22 cellular contexts compared by ENCODE assay signal in genomic region chr3:3802021-3802420, GRCh38. TPM values are rescaled to one million over a fixed set of nuclear protein-coding genes. Genes with fewer than 3 reads are reported as not detected.
A peak's percentile ranks its signal among the peaks of the same experiment; 100 is the strongest.
DNase-seq lines count a peak whose midpoint lies in the region; ATAC-seq and TF ChIP-seq lines count a peak whose summit lies in the region.
"Had no signal": no experiment of that assay in that cellular context is flagged by ENCODE, and none has a peak within 500 bp of the region (broad histone marks: within the 10 kb centered on the region; RNA-seq: fewer than 3 reads in every experiment).

No MANE protein-coding gene starts in this region.

- peak overlapping the region; percentile 95 for H3K4me3 Mint-ChIP-seq in endodermal cell
- peak overlapping the region in 7 of 10 donors; percentile 25 to 84 (median 71) for H3K4me3 Mint-ChIP-seq in naive thymus-derived CD8-positive, alpha-beta T cell
- peak overlapping the region in 2 of 5 donors; percentile 60 to 67 for H3K4me3 Mint-ChIP-seq in immature natural killer cell

- 11 to 14% methylated on average over 10 to 13 of the region's 13 CpGs for WGBS in endodermal cell (ENCODE audit: insufficient coverage in 1 of 2, insufficient read length in 1 of 2), 2 experiments

- POLR2A ChIA-PET in naive thymus-derived CD8-positive, alpha-beta T cell (lab: Charles Lee): no interaction called here

- ATAC-seq in naive thymus-derived CD8-positive, alpha-beta T cell: no peak
- no peak for ATAC-seq in GM19035 (IDR thresholded peaks at IDR 0.05; ENCODE audit: unreplicated experiment)
- ATAC-seq: gastroesophageal sphincter, HCT116, Right ventricle myocardium inferior had no signal

- no peak overlapping the region for H3K4me3 ChIP-seq in KMS-11 (IDR thresholded peaks at IDR 0.05; ENCODE audit: insufficient read depth, low read depth, low read length)
- peak overlapping the region; percentile 98 for H3K4me3 ChIP-seq in endodermal cell (ENCODE audit: low read length)
- H3K4me3 ChIP-seq in skeletal muscle tissue (ENCODE audit: low read length in 3 of 3): peak overlapping the region; percentile 8 to 78 (median 70)
- H3K4me3 ChIP-seq: gastroesophageal sphincter, vagina had no signal

- no peaks in the 10 kb centered on the region for H3K27me3 ChIP-seq in KMS-11 (ENCODE audit: insufficient read depth, low read depth)
- no peaks in the 10 kb centered on the region for H3K27me3 ChIP-seq in endodermal cell (ENCODE audit: control insufficient read depth, insufficient read depth, low read length, poor library complexity, severe bottlenecking)
- H3K27me3 ChIP-seq in skeletal muscle tissue (ENCODE audit: control insufficient read depth in 3 of 3, insufficient read depth in 3 of 3, low read length in 3 of 3): no peaks in the 10 kb centered on the region
- H3K27me3 ChIP-seq: vagina had no signal

- H3K4me1 ChIP-seq in KMS-11 (ENCODE audit: low read depth, poor library complexity, severe bottlenecking): peaks cover 6% of the 10 kb centered on the region
- H3K4me1 ChIP-seq in endodermal cell (ENCODE audit: control insufficient read depth, insufficient read depth, low read length): peaks cover 9% of the 10 kb centered on the region
- peaks cover 6 to 12% (median 11%) of the 10 kb centered on the region in 3 donors for H3K4me1 ChIP-seq in skeletal muscle tissue (ENCODE audit: control insufficient read depth in 3 of 3, insufficient read depth in 3 of 3, low read length in 3 of 3)

- H3K27ac Mint-ChIP-seq in endodermal cell: peak overlapping the region; percentile 78
- H3K27ac Mint-ChIP-seq in naive thymus-derived CD8-positive, alpha-beta T cell: no peak overlapping the region
- no peak overlapping the region for H3K27ac Mint-ChIP-seq in immature natural killer cell

- H3K4me2 ChIP-seq in KMS-11: peak overlapping the region; percentile 71; the same call in 1 of the 2 replicates

- DNase-seq in endodermal cell (peak; percentile 52), NCI-H2081 treated with DMSO at 0.1 percent for 48 hours (lab: John Stamatoyannopoulos, UW) (no peak), immature natural killer cell (no peak)
- DNase-seq in naive thymus-derived CD8-positive, alpha-beta T cell: no peak
- DNase-seq: activated gamma-delta T cell treated with Interleukin-2 at 50 U/mL for 16 hours; AML-193; COR-L47; EL; erythroblast; KG1; mammary epithelial cell; NCI-H1105 treated with DMSO at 0.1 percent for 48 hours; NCI-H524 treated with DMSO at 0.1 percent for 48 hours; stimulated activated CD4-positive, alpha-beta T cell treated with anti-CD3 and anti-CD28 coated beads, Interleukin-2, amount 100 ng/mL, for 48 hours; T-helper 1 cell had no signal

- H3K9me3 Mint-ChIP-seq in endodermal cell: no peaks in the 10 kb centered on the region
- no peaks in the 10 kb centered on the region for H3K9me3 Mint-ChIP-seq in naive thymus-derived CD8-positive, alpha-beta T cell
- peaks cover 0 to 4% (median 0%) of the 10 kb centered on the region in 6 donors for H3K9me3 Mint-ChIP-seq in immature natural killer cell

- H3K9ac ChIP-seq in KMS-11 (no peak overlapping the region), endodermal cell (ENCODE audit: extremely low read depth, low read length, poor library complexity, severe bottlenecking) (peak overlapping the region; percentile 82), skeletal muscle tissue (ENCODE audit: low read depth in 1 of 3, low read length in 3 of 3) (peak overlapping the region in 1 of 3 donors; percentile 85)

- H2AFZ ChIP-seq in KMS-11 (ENCODE audit: low read depth): no peak overlapping the region

- no peaks in the 10 kb centered on the region; the same call in 1 of the 2 replicates for H3K79me2 ChIP-seq in KMS-11 (ENCODE audit: insufficient read depth, low read depth)

- H4K20me1 ChIP-seq in KMS-11 (ENCODE audit: insufficient read depth): no peaks in the 10 kb centered on the region

- H3K36me3 ChIP-seq in KMS-11 (ENCODE audit: insufficient read depth): no peaks in the 10 kb centered on the region
- H3K36me3 ChIP-seq in endodermal cell (ENCODE audit: control insufficient read depth, insufficient read depth, low read length): peaks cover 41% of the 10 kb centered on the region
- no peaks in the 10 kb centered on the region for H3K36me3 ChIP-seq in skeletal muscle tissue (ENCODE audit: control insufficient read depth in 3 of 3, insufficient read depth in 3 of 3, low read length in 3 of 3)
- H3K36me3 ChIP-seq: gastroesophageal sphincter, vagina had no signal

- no peak for TF ChIP-seq CTCF in KMS-11 (conservative IDR thresholded peaks at IDR 0.05; ENCODE audit: low read depth, low read length)
- TF ChIP-seq CTCF in endodermal cell (conservative IDR thresholded peaks at IDR 0.05): no peak

- H3K36me3 Mint-ChIP-seq in endodermal cell (ENCODE audit: low read depth) (peaks cover 45% of the 10 kb centered on the region), immature natural killer cell (peaks cover 0 to 4% (median 0%) of the 10 kb centered on the region in 3 donors)
- H3K36me3 Mint-ChIP-seq in naive thymus-derived CD8-positive, alpha-beta T cell: no peaks in the 10 kb centered on the region

- H3K27ac ChIP-seq in KMS-11: no peak overlapping the region
- H3K27ac ChIP-seq in endodermal cell (ENCODE audit: low read depth, low read length): peak overlapping the region; percentile 98
- H3K27ac ChIP-seq in skeletal muscle tissue (ENCODE audit: low read depth, low read length): no peak overlapping the region
- H3K27ac ChIP-seq: gastroesophageal sphincter, vagina had no signal

- peaks cover 60% of the 10 kb centered on the region for H3K4me1 Mint-ChIP-seq in endodermal cell
- H3K4me1 Mint-ChIP-seq in naive thymus-derived CD8-positive, alpha-beta T cell: peaks cover 13 to 32% (median 22%) of the 10 kb centered on the region in 4 donors
- H3K4me1 Mint-ChIP-seq in immature natural killer cell: peaks cover 18 to 22% of the 10 kb centered on the region in 2 donors

- peaks cover 10% of the 10 kb centered on the region for H3K27me3 Mint-ChIP-seq in endodermal cell (ENCODE audit: insufficient read depth)
- H3K27me3 Mint-ChIP-seq in naive thymus-derived CD8-positive, alpha-beta T cell: peaks cover 0 to 25% (median 0%) of the 10 kb centered on the region in 5 donors
- peaks cover 4 to 12% (median 4%) of the 10 kb centered on the region in 3 donors for H3K27me3 Mint-ChIP-seq in immature natural killer cell (ENCODE audit: low read depth in 3 of 3)

- H3K9me3 ChIP-seq in endodermal cell (ENCODE audit: control insufficient read depth, low read length): no peaks in the 10 kb centered on the region
- no peaks in the 10 kb centered on the region for H3K9me3 ChIP-seq in skeletal muscle tissue (ENCODE audit: control insufficient read depth in 3 of 3, low read length in 3 of 3)
- H3K9me3 ChIP-seq: gastroesophageal sphincter, vagina had no signal

RNA-seq across cellular contexts. Expression of gene LRRN1, which starts 2.8 kb away (rescaled TPM):
- total RNA-seq in endodermal cell (100 to 1,000 TPM; 109 to 222 TPM), skeletal muscle tissue (19.8 TPM)
- polyA plus RNA-seq in endodermal cell (2013, experiment 1 of 2): 193 TPM
- 168 TPM for polyA plus RNA-seq in endodermal cell (2013, experiment 2 of 2)
- 1 to 10 TPM; 6.7 to 6.9 TPM for total RNA-seq in naive thymus-derived CD8-positive, alpha-beta T cell
- 1 to 10 TPM in 1 of 3 donors, under 1 TPM in 2; 0.20 to 1.7 (median 0.66) TPM for polyA plus RNA-seq in naive thymus-derived CD8-positive, alpha-beta T cell
- polyA plus RNA-seq in immature natural killer cell: under 1 TPM in 2 of 3 donors, not detected in 1; 0.30 to 0.84 TPM
